ENCODE assay signal across 22 cellular contexts in the genomic region with DNA sequence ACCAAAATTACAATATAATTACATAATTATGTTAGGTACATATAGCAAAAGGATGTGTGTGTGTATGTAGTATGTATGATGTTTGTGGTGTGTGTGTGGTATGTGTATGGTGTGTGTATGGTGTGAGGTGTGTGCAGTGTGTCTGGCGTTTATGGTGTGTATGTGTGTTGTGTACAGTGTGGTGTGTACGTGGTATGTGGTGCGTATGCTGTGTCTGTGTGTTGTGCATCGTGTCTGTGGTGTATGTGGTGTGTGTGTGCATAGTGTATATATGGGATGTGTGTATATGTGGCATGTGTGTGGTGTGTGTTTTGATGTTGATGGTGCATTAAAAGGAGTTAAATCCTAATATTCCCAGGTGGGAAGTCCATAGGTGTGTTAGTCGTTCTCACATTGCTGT.
A peak's percentile ranks its signal among the peaks of the same experiment; 100 is the strongest.
DNase-seq lines count a peak whose midpoint lies in the region; FAIRE-seq and TF ChIP-seq lines count a peak whose summit lies in the region.
"Had no signal": no experiment of that assay in that cellular context is flagged by ENCODE, and none has a peak within 500 bp of the region (broad histone marks: within the 10 kb centered on the region; RNA-seq: fewer than 3 reads in every experiment).

No MANE protein-coding gene starts in this region.

- no peak overlapping the region for H3K18ac ChIP-seq in neuronal stem cell (ENCODE audit: low read length)

- H3K4me3 ChIP-seq in bronchial epithelial cell (ENCODE audit: low read depth, low read length) (no peak overlapping the region), neuronal stem cell (ENCODE audit: low read length in 2 of 2) (no peak overlapping the region), GM23248 (no peak overlapping the region)
- H3K4me3 ChIP-seq: SK-N-MC had no signal

- H3K9me3 ChIP-seq in neuronal stem cell (replicated peaks in 1 of 2; ENCODE audit: control insufficient read depth in 2 of 2, insufficient read depth in 1 of 2, low read depth in 1 of 2, low read length in 2 of 2) (no peaks in the 10 kb centered on the region), GM23248 (ENCODE audit: low read depth) (no peaks in the 10 kb centered on the region)

- no peaks in the 10 kb centered on the region for H3F3A ChIP-seq in GM23248 (ENCODE audit: insufficient read depth)

- no peak overlapping the region for H3K23ac ChIP-seq in neuronal stem cell (ENCODE audit: low read depth, low read length, poor library complexity)

- in situ Hi-C loops in GM23248 (cut with MboI), result no loop called here

- H2AK5ac ChIP-seq in neuronal stem cell (ENCODE audit: low read depth, low read length), result no peak overlapping the region

- H3K9me2 ChIP-seq in GM23248 (ENCODE audit: insufficient read depth), result no peaks in the 10 kb centered on the region

- H3K9ac ChIP-seq in neuronal stem cell (ENCODE audit: low read depth, low read length, poor library complexity) (no peak overlapping the region), GM23248 (no peak overlapping the region)

- H2BK120ac ChIP-seq in neuronal stem cell (ENCODE audit: low read depth, low read length), result no peak overlapping the region

- H4K91ac ChIP-seq in neuronal stem cell (ENCODE audit: low read depth, low read length, poor library complexity), result no peak overlapping the region

- H3K4me1 ChIP-seq in neuronal stem cell (ENCODE audit: control insufficient read depth in 2 of 2, insufficient read depth in 1 of 2, low read depth in 1 of 2, low read length in 2 of 2), result no peaks in the 10 kb centered on the region
- H3K4me1 ChIP-seq in GM23248 (ENCODE audit: insufficient read depth), result peaks cover 3% of the 10 kb centered on the region; the same call in 1 of the 2 replicates
- H3K4me1 ChIP-seq: Caco-2 had no signal

- H4K20me1 ChIP-seq in GM23248 (ENCODE audit: insufficient read depth), result no peaks in the 10 kb centered on the region

- WGBS in neuronal stem cell (ENCODE audit: extremely low coverage in 2 of 2, insufficient read length in 2 of 2, insufficient replicate concordance in 1 of 2), 2 donors, result 100% methylated on average over 2 of the region's 5 CpGs; no CpG with 5 or more reads in 1 of the 2 donors
- 76 to 82% methylated on average over 5 of the region's 5 CpGs for WGBS in GM23248 (ENCODE audit: low coverage in 1 of 2, low lambda C conversion rate in 2 of 2, missing lambda C conversion rate in 2 of 2), 2 experiments

- H3K79me1 ChIP-seq in neuronal stem cell (ENCODE audit: low read depth, low read length), result no peaks in the 10 kb centered on the region

- FAIRE-seq in HTR-8/SVneo (lab: Jason Lieb, UNC) (peak; percentile 55), bronchial epithelial cell (lab: Jason Lieb, UNC) (peak; percentile 83)
- FAIRE-seq: G401.6 had no signal

- H3K27me3 ChIP-seq in bronchial epithelial cell (ENCODE audit: control insufficient read depth, insufficient read depth, low read length), result no peaks in the 10 kb centered on the region
- peaks cover 0 to 18% (median 3%) of the 10 kb centered on the region in 3 experiments for H3K27me3 ChIP-seq in neuronal stem cell (ENCODE audit: control insufficient read depth in 3 of 3, insufficient read depth in 3 of 3, low read depth in 1 of 3, low read length in 3 of 3)
- no peaks in the 10 kb centered on the region; the same call in 1 of the 2 replicates for H3K27me3 ChIP-seq in GM23248 (replicated peaks; ENCODE audit: insufficient read depth)

- H3K4me2 ChIP-seq in neuronal stem cell (ENCODE audit: insufficient read depth, low read length, poor library complexity, severe bottlenecking) (no peak overlapping the region), GM23248 (ENCODE audit: unreplicated experiment) (no peak overlapping the region)

- H2AFZ ChIP-seq in neuronal stem cell (ENCODE audit: low read length), result no peak overlapping the region
- H2AFZ ChIP-seq in GM23248, result no peak overlapping the region

- TF ChIP-seq CTCF in bronchial epithelial cell (IDR thresholded peaks at IDR 0.05; ENCODE audit: insufficient read depth, low read length, severe bottlenecking), result no peak

- no peak overlapping the region for H3K14ac ChIP-seq in neuronal stem cell (ENCODE audit: low read length)

- no peak overlapping the region for H2BK5ac ChIP-seq in neuronal stem cell (ENCODE audit: low read length)

- H3K4ac ChIP-seq in neuronal stem cell (ENCODE audit: low read length), result no peak overlapping the region

- DNase-seq in HTR-8/SVneo (ENCODE audit: insufficient read length, low spot score) (no peak), bronchial epithelial cell (ENCODE audit: low read depth) (no peak), neuronal stem cell (ENCODE audit: low spot score) (no peak), iPS-NIHi11 (ENCODE audit: low spot score) (no peak), mucosa of gallbladder (ENCODE audit: low spot score) (no peak), GM23248 (no peak), NCI-H1092 treated with DMSO at 0.1 percent for 48 hours (lab: John Stamatoyannopoulos, UW) (no peak)
- DNase-seq: C1 segment of cervical spinal cord; Caco-2; CD4-positive, alpha-beta memory T cell; NCI-H1048; NCI-H1417 treated with DMSO at 0.1 percent for 48 hours; NCI-H1694 treated with DMSO at 0.1 percent for 48 hours; NCI-H2081; NCI-H2171; NCI-H226; NCI-H510A; NCI-H69; SIG-M5; SW 1271 had no signal

- H3K79me2 ChIP-seq in GM23248 (ENCODE audit: insufficient read depth), result no peaks in the 10 kb centered on the region

- H3K27ac ChIP-seq in neuronal stem cell (replicated peaks; ENCODE audit: low read length) (no peak overlapping the region), GM23248 (no peak overlapping the region)
- H3K27ac ChIP-seq: SK-N-MC had no signal

- H2BK15ac ChIP-seq in neuronal stem cell (ENCODE audit: low read length), result no peak overlapping the region

- H2BK12ac ChIP-seq in neuronal stem cell (ENCODE audit: low read length), result no peak overlapping the region

- H4K8ac ChIP-seq in neuronal stem cell (ENCODE audit: low read depth, low read length), result peak overlapping the region; percentile 24

- H3K36me3 ChIP-seq in bronchial epithelial cell (ENCODE audit: control insufficient read depth, insufficient read depth, low read length), result no peaks in the 10 kb centered on the region
- H3K36me3 ChIP-seq in neuronal stem cell (replicated peaks in 1 of 2; ENCODE audit: control insufficient read depth in 2 of 2, insufficient read depth in 2 of 2, low read length in 2 of 2), result no peaks in the 10 kb centered on the region
- H3K36me3 ChIP-seq in GM23248 (ENCODE audit: low read depth), result no peaks in the 10 kb centered on the region
